ENCODE assay signal across 30 cellular contexts in genomic region chr6:42295688-42296087, GRCh38.
DNase-seq lines count a peak whose midpoint lies in the region; ATAC-seq and TF ChIP-seq lines count a peak whose summit lies in the region.
"Had no signal": no experiment of that assay in that cellular context is flagged by ENCODE, and none has a peak within 500 bp of the region (broad histone marks: within the 10 kb centered on the region; RNA-seq: fewer than 3 reads in every experiment).

No MANE protein-coding gene starts in this region.

- peaks cover 50% of the 10 kb centered on the region for H3K36me3 Mint-ChIP-seq in CD8-positive, alpha-beta T cell
- peaks cover 22% of the 10 kb centered on the region for H3K36me3 Mint-ChIP-seq in natural killer cell treated with Interleukin-12 subunit alpha and Interleukin-12 subunit beta and Interleukin-15 and Interleukin-18, amount 100 ng/mL, for 72 hours

- H3K27me3 ChIP-seq in CD8-positive, alpha-beta T cell (ENCODE audit: insufficient read depth, low read length) = no peaks in the 10 kb centered on the region
- H3K27me3 ChIP-seq in PC-9 (ENCODE audit: insufficient read depth, low read depth) = no peaks in the 10 kb centered on the region
- H3K27me3 ChIP-seq in BE2C = no peaks in the 10 kb centered on the region
- H3K27me3 ChIP-seq: transverse colon had no signal

- no peaks in the 10 kb centered on the region for H3K9me3 ChIP-seq in CD8-positive, alpha-beta T cell (ENCODE audit: low read length)
- H3K9me3 ChIP-seq in PC-9 (ENCODE audit: insufficient read depth, low read depth) (no peaks in the 10 kb centered on the region), BE2C (no peaks in the 10 kb centered on the region)
- H3K9me3 ChIP-seq: transverse colon had no signal

- CTCF ChIA-PET in CD8-positive, alpha-beta T cell (lab: Charles Lee) = interaction anchor here (1.2 kb wide), 1 partner anchor 252 kb away, joined by 3 read pairs; no protein-coding TSS in a partner anchor
- CTCF ChIA-PET in PC-9 (lab: Charles Lee) = no interaction called here

- no TSS peak for BruUV-seq in PC-9 (replicated peaks; lab: Mats Ljungman, UMichigan)

- H3K4me2 ChIP-seq in PC-9 = peak overlapping the region; percentile 57

- no peaks in the 10 kb centered on the region for H3K9me3 Mint-ChIP-seq in CD8-positive, alpha-beta T cell
- H3K9me3 Mint-ChIP-seq in natural killer cell treated with Interleukin-12 subunit alpha and Interleukin-12 subunit beta and Interleukin-15 and Interleukin-18, amount 100 ng/mL, for 72 hours = peaks cover 5% of the 10 kb centered on the region
- H3K9me3 Mint-ChIP-seq: activated CD4-positive, alpha-beta memory T cell treated with anti-CD3 and anti-CD28 coated beads, Interleukin-2, amount 10 ng/mL, durations not matched to agents 7 days and 5 days; activated naive CD8-positive, alpha-beta T cell treated with anti-CD3 and anti-CD28 coated beads, Interleukin-2, amount 10 ng/mL, durations not matched to agents 7 days and 5 days; mesothelial cell of epicardium; T-helper 2 cell treated with Interferon-gamma antibody and Interleukin-4, amounts not matched to agents 5 μg/mL and 100 μg/mL, for 36 hours had no signal

- no peak for DNase-seq in CD8-positive, alpha-beta T cell
- no peak for DNase-seq in PC-9
- DNase-seq in epithelial cell of prostate (ENCODE audit: low read depth, low spot score) = no peak
- no peak for DNase-seq in natural killer cell treated with Interleukin-12 subunit alpha and Interleukin-12 subunit beta and Interleukin-15 and Interleukin-18, amount 100 ng/mL, for 72 hours (ENCODE audit: low spot score)
- no peak for DNase-seq in D341Med (ENCODE audit: low spot score)
- no peak for DNase-seq in BE2C
- DNase-seq: activated CD4-positive, alpha-beta memory T cell treated with anti-CD3 and anti-CD28 coated beads, Interleukin-2, amount 10 ng/mL, durations not matched to agents 7 days and 5 days; activated CD4-positive, alpha-beta T cell treated with anti-CD3 and anti-CD28 coated beads for 1 hour; activated effector memory CD4-positive, alpha-beta T cell treated with Interleukin-2 at 50 U/mL for 16 hours; activated naive CD8-positive, alpha-beta T cell treated with anti-CD3 and anti-CD28 coated beads, Interleukin-2, amount 10 ng/mL, durations not matched to agents 7 days and 5 days; activated T-cell treated with anti-CD3 and anti-CD28 coated beads for 4 hours; aorta; C1 segment of cervical spinal cord; DND-41; effector memory CD4-positive, alpha-beta T cell; erythroblast; GF-D8; islet precursor cell; left ventricle myocardium superior; MM.1S; NCI-H1930; NCI-H2171 treated with DMSO at 0.1 percent for 48 hours; NCI-H510A; stimulated activated CD4-positive, alpha-beta T cell treated with anti-CD3 and anti-CD28 coated beads, Interleukin-4, amount 100 ng/mL, for 1 hour; transverse colon had no signal

- intact Hi-C loops in CD8-positive, alpha-beta T cell (cut with DNase I, micrococcal nuclease) = no loop called here
- intact Hi-C loops in PC-9 (cut with micrococcal nuclease; ENCODE audit: unreplicated experiment) = loop anchor here (2.0 to 10.0 kb wide), 2 partner anchors 71 to 155 kb away; partner anchors contain the start of gene TRERF1

- H3K4me1 ChIP-seq in CD8-positive, alpha-beta T cell (ENCODE audit: insufficient read depth, low read length) = peaks cover 55% of the 10 kb centered on the region
- H3K4me1 ChIP-seq in PC-9 (replicated peaks; ENCODE audit: insufficient read depth) (peaks cover 75% of the 10 kb centered on the region), BE2C (no peaks in the 10 kb centered on the region)

- peaks cover 54% of the 10 kb centered on the region for H3F3A ChIP-seq in PC-9 (ENCODE audit: insufficient read depth, low read depth)

- peak overlapping the region; percentile 41 for H3K27ac Mint-ChIP-seq in CD8-positive, alpha-beta T cell
- peak overlapping the region; percentile 86 to 97 for H3K27ac Mint-ChIP-seq in natural killer cell treated with Interleukin-12 subunit alpha and Interleukin-12 subunit beta and Interleukin-15 and Interleukin-18, amount 100 ng/mL, for 72 hours
- H3K27ac Mint-ChIP-seq: activated CD4-positive, alpha-beta memory T cell treated with anti-CD3 and anti-CD28 coated beads, Interleukin-2, amount 10 ng/mL, durations not matched to agents 7 days and 5 days; activated naive CD8-positive, alpha-beta T cell treated with anti-CD3 and anti-CD28 coated beads, Interleukin-2, amount 10 ng/mL, durations not matched to agents 7 days and 5 days; mesothelial cell of epicardium; T-helper 2 cell treated with Interferon-gamma antibody and Interleukin-4, amounts not matched to agents 5 μg/mL and 100 μg/mL, for 36 hours had no signal

- no peaks in the 10 kb centered on the region for H4K20me1 ChIP-seq in PC-9 (ENCODE audit: insufficient read depth)

- no peaks in the 10 kb centered on the region for H3K27me3 Mint-ChIP-seq in CD8-positive, alpha-beta T cell (ENCODE audit: low read depth)
- H3K27me3 Mint-ChIP-seq in natural killer cell treated with Interleukin-12 subunit alpha and Interleukin-12 subunit beta and Interleukin-15 and Interleukin-18, amount 100 ng/mL, for 72 hours = no peaks in the 10 kb centered on the region
- H3K27me3 Mint-ChIP-seq: activated CD4-positive, alpha-beta memory T cell treated with anti-CD3 and anti-CD28 coated beads, Interleukin-2, amount 10 ng/mL, durations not matched to agents 7 days and 5 days; activated naive CD8-positive, alpha-beta T cell treated with anti-CD3 and anti-CD28 coated beads, Interleukin-2, amount 10 ng/mL, durations not matched to agents 7 days and 5 days had no signal

- TF ChIP-seq CTCF in CD8-positive, alpha-beta T cell (IDR thresholded peaks at IDR 0.05) = no peak
- TF ChIP-seq CTCF in PC-9 (conservative IDR thresholded peaks at IDR 0.05) = no peak
- no peak for TF ChIP-seq CTCF in BE2C (IDR thresholded peaks at IDR 0.05; ENCODE audit: low read depth, low read length)

- POLR2A ChIA-PET in CD8-positive, alpha-beta T cell (lab: Charles Lee) = interaction anchor here (0.6 to 2.2 kb wide), 6 partner anchors 9 to 297 kb away, joined by 3 to 6 read pairs (median 4); no protein-coding TSS in a partner anchor
- POLR2A ChIA-PET in PC-9 (lab: Charles Lee; ENCODE audit: unreplicated experiment) = interaction anchor here (0.7 kb wide), 1 partner anchor 56 kb away, joined by 3 read pairs; no protein-coding TSS in a partner anchor

- no peak for ATAC-seq in CD8-positive, alpha-beta T cell
- ATAC-seq in natural killer cell treated with Interleukin-12 subunit alpha and Interleukin-12 subunit beta and Interleukin-15 and Interleukin-18, amount 100 ng/mL, for 72 hours = no peak
- no peak for ATAC-seq in HG03045 (IDR thresholded peaks at IDR 0.05; ENCODE audit: unreplicated experiment)
- ATAC-seq: K562, left ventricle myocardium superior had no signal

- peaks cover 58% of the 10 kb centered on the region for H3K4me1 Mint-ChIP-seq in CD8-positive, alpha-beta T cell (ENCODE audit: low read depth)
- peaks cover 54 to 60% of the 10 kb centered on the region in 2 donors for H3K4me1 Mint-ChIP-seq in natural killer cell treated with Interleukin-12 subunit alpha and Interleukin-12 subunit beta and Interleukin-15 and Interleukin-18, amount 100 ng/mL, for 72 hours (ENCODE audit: low read depth in 2 of 2)
- H3K4me1 Mint-ChIP-seq: mesothelial cell of epicardium had no signal

- no peak overlapping the region for H3K4me3 ChIP-seq in CD8-positive, alpha-beta T cell (ENCODE audit: low read depth, low read length)
- H3K4me3 ChIP-seq in PC-9 = no peak overlapping the region
- no peak overlapping the region for H3K4me3 ChIP-seq in BE2C (ENCODE audit: low read depth, low read length)
- H3K4me3 ChIP-seq: coronary artery, K562, transverse colon had no signal

- H3K4me3 Mint-ChIP-seq in CD8-positive, alpha-beta T cell = peak overlapping the region; percentile 18
- peak overlapping the region; percentile 90 for H3K4me3 Mint-ChIP-seq in natural killer cell treated with Interleukin-12 subunit alpha and Interleukin-12 subunit beta and Interleukin-15 and Interleukin-18, amount 100 ng/mL, for 72 hours
- H3K4me3 Mint-ChIP-seq: activated CD4-positive, alpha-beta memory T cell treated with anti-CD3 and anti-CD28 coated beads, Interleukin-2, amount 10 ng/mL, durations not matched to agents 7 days and 5 days; activated naive CD8-positive, alpha-beta T cell treated with anti-CD3 and anti-CD28 coated beads, Interleukin-2, amount 10 ng/mL, durations not matched to agents 7 days and 5 days; mesothelial cell of epicardium; T-helper 2 cell treated with Interferon-gamma antibody and Interleukin-4, amounts not matched to agents 5 μg/mL and 100 μg/mL, for 36 hours had no signal

- H3K9me2 ChIP-seq in PC-9 (ENCODE audit: insufficient read depth) = no peaks in the 10 kb centered on the region

- H2AFZ ChIP-seq in PC-9 = no peak overlapping the region

- H3K79me2 ChIP-seq in PC-9 (ENCODE audit: low read depth) = peaks cover 38% of the 10 kb centered on the region

- no peak overlapping the region for H3K27ac ChIP-seq in CD8-positive, alpha-beta T cell (ENCODE audit: low read depth, low read length)
- H3K27ac ChIP-seq in PC-9 = peak overlapping the region; percentile 91
- peak overlapping the region; percentile 72 for H3K27ac ChIP-seq in epithelial cell of prostate
- H3K27ac ChIP-seq: coronary artery, transverse colon had no signal

- peaks cover 6% of the 10 kb centered on the region for H3K36me3 ChIP-seq in CD8-positive, alpha-beta T cell (ENCODE audit: insufficient read depth, low read length)
- H3K36me3 ChIP-seq in PC-9 (ENCODE audit: low read depth) (0 out of 2 replicates have a peak, but pooled peaks cover 3% of the 10 kb centered on the region), BE2C (no peaks in the 10 kb centered on the region; the same call in none of the 2 replicates)
- H3K36me3 ChIP-seq: transverse colon had no signal
